Comparison of ENCODE assay signal across 1 cellular context in genomic region chr6:42045538-42046460, GRCh38.
TF ChIP-seq lines count a peak whose summit lies in the region.

No MANE protein-coding gene starts in this region.

TF ChIP-seq in HEK293, 187 proteins besides CTCF, POLR2A, EP300 and RAD21 (continued from another document and continues in another):
- TF ChIP-seq REST (tag by site-specific recombination; IDR thresholded peaks at IDR 0.05), result peak; percentile 45; the same call in 1 of the 2 replicates
- TF ChIP-seq IKZF3 (tag by site-specific recombination; IDR thresholded peaks at IDR 0.05), result peak; percentile 93
- peak; percentile 44; the same call in 1 of the 2 replicates for TF ChIP-seq ZNF394 (tag by site-specific recombination; IDR thresholded peaks at IDR 0.05; ENCODE audit: borderline replicate concordance)
- peak; percentile 72; the same call in 1 of the 2 replicates for TF ChIP-seq ZNF629 (tag by site-specific recombination; IDR thresholded peaks at IDR 0.05)
- TF ChIP-seq ZNF76 (tag by site-specific recombination; IDR thresholded peaks at IDR 0.05; ENCODE audit: borderline replicate concordance, low read depth), result peak; percentile 7; the same call in 1 of the 2 replicates
- TF ChIP-seq, protein P1, sequence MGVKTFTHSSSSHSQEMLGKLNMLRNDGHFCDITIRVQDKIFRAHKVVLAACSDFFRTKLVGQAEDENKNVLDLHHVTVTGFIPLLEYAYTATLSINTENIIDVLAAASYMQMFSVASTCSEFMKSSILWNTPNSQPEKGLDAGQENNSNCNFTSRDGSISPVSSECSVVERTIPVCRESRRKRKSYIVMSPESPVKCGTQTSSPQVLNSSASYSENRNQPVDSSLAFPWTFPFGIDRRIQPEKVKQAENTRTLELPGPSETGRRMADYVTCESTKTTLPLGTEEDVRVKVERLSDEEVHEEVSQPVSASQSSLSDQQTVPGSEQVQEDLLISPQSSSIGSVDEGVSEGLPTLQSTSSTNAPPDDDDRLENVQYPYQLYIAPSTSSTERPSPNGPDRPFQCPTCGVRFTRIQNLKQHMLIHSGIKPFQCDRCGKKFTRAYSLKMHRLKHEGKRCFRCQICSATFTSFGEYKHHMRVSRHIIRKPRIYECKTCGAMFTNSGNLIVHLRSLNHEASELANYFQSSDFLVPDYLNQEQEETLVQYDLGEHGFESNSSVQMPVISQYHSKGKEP (tag by site-specific recombination; IDR thresholded peaks at IDR 0.05), result peak; percentile 84
- TF ChIP-seq, protein P2, sequence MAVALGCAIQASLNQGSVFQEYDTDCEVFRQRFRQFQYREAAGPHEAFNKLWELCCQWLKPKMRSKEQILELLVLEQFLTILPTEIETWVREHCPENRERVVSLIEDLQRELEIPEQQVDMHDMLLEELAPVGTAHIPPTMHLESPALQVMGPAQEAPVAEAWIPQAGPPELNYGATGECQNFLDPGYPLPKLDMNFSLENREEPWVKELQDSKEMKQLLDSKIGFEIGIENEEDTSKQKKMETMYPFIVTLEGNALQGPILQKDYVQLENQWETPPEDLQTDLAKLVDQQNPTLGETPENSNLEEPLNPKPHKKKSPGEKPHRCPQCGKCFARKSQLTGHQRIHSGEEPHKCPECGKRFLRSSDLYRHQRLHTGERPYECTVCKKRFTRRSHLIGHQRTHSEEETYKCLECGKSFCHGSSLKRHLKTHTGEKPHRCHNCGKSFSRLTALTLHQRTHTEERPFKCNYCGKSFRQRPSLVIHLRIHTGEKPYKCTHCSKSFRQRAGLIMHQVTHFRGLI (tag by site-specific recombination; IDR thresholded peaks at IDR 0.05), result peak; percentile 42; the same call in 1 of the 2 replicates
- TF ChIP-seq SP7 (tag by site-specific recombination; IDR thresholded peaks at IDR 0.05), result peak; percentile 89
- no peak for TF ChIP-seq ZNF202 (tag by site-specific recombination; IDR thresholded peaks at IDR 0.05; ENCODE audit: borderline replicate concordance)
- TF ChIP-seq OSR2 (tag by site-specific recombination; IDR thresholded peaks at IDR 0.05), result peak; percentile 73
- no peak for TF ChIP-seq ZNF777 (tag by site-specific recombination; IDR thresholded peaks at IDR 0.05; ENCODE audit: borderline replicate concordance)
- no peak for TF ChIP-seq MEIS1 (CRISPR knock-in tag; IDR thresholded peaks at IDR 0.05; ENCODE audit: borderline replicate concordance)
- no peak for TF ChIP-seq ZNF747 (tag by site-specific recombination; IDR thresholded peaks at IDR 0.05)
- peak; percentile 72 for TF ChIP-seq ZNF335 (tag by site-specific recombination; conservative IDR thresholded peaks at IDR 0.05)
- TF ChIP-seq, protein P3, sequence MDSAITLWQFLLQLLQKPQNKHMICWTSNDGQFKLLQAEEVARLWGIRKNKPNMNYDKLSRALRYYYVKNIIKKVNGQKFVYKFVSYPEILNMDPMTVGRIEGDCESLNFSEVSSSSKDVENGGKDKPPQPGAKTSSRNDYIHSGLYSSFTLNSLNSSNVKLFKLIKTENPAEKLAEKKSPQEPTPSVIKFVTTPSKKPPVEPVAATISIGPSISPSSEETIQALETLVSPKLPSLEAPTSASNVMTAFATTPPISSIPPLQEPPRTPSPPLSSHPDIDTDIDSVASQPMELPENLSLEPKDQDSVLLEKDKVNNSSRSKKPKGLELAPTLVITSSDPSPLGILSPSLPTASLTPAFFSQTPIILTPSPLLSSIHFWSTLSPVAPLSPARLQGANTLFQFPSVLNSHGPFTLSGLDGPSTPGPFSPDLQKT (IDR thresholded peaks at IDR 0.05; ENCODE audit: borderline replicate concordance, low read depth, low read length), result no peak
- TF ChIP-seq, protein P4, sequence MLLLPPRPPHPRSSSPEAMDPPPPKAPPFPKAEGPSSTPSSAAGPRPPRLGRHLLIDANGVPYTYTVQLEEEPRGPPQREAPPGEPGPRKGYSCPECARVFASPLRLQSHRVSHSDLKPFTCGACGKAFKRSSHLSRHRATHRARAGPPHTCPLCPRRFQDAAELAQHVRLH (tag by site-specific recombination; IDR thresholded peaks at IDR 0.05), result 0 out of 2 replicates have a peak, but pooled peaks have one; percentile 15
- TF ChIP-seq ZFHX2 (tag by site-specific recombination; conservative IDR thresholded peaks at IDR 0.05), result peak; percentile 83
- no peak for TF ChIP-seq ZNF549 (tag by site-specific recombination; IDR thresholded peaks at IDR 0.05)
- TF ChIP-seq ZBTB20 (tag by site-specific recombination; IDR thresholded peaks at IDR 0.05), result peak; percentile 69; the same call in 1 of the 2 replicates
- peak; percentile 62 for TF ChIP-seq ZIC2 (tag by site-specific recombination; IDR thresholded peaks at IDR 0.05)
- TF ChIP-seq ZNF792 (tag by site-specific recombination; IDR thresholded peaks at IDR 0.05), result no peak
- TF ChIP-seq, protein P5, sequence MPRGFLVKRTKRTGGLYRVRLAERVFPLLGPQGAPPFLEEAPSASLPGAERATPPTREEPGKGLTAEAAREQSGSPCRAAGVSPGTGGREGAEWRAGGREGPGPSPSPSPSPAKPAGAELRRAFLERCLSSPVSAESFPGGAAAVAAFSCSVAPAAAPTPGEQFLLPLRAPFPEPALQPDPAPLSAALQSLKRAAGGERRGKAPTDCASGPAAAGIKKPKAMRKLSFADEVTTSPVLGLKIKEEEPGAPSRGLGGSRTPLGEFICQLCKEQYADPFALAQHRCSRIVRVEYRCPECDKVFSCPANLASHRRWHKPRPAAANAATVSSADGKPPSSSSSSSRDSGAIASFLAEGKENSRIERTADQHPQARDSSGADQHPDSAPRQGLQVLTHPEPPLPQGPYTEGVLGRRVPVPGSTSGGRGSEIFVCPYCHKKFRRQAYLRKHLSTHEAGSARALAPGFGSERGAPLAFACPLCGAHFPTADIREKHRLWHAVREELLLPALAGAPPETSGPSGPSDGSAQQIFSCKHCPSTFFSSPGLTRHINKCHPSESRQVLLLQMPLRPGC (tag by site-specific recombination; IDR thresholded peaks at IDR 0.05), result no peak
- TF ChIP-seq, protein P6, sequence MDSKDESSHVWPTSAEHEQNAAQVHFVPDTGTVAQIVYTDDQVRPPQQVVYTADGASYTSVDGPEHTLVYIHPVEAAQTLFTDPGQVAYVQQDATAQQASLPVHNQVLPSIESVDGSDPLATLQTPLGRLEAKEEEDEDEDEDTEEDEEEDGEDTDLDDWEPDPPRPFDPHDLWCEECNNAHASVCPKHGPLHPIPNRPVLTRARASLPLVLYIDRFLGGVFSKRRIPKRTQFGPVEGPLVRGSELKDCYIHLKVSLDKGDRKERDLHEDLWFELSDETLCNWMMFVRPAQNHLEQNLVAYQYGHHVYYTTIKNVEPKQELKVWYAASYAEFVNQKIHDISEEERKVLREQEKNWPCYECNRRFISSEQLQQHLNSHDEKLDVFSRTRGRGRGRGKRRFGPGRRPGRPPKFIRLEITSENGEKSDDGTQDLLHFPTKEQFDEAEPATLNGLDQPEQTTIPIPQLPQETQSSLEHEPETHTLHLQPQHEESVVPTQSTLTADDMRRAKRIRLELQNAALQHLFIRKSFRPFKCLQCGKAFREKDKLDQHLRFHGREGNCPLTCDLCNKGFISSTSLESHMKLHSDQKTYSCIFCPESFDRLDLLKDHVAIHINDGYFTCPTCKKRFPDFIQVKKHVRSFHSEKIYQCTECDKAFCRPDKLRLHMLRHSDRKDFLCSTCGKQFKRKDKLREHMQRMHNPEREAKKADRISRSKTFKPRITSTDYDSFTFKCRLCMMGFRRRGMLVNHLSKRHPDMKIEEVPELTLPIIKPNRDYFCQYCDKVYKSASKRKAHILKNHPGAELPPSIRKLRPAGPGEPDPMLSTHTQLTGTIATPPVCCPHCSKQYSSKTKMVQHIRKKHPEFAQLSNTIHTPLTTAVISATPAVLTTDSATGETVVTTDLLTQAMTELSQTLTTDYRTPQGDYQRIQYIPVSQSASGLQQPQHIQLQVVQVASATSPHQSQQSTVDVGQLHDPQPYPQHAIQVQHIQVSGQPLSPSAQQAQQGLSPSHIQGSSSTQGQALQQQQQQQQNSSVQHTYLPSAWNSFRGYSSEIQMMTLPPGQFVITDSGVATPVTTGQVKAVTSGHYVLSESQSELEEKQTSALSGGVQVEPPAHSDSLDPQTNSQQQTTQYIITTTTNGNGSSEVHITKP (tag by site-specific recombination; IDR thresholded peaks at IDR 0.05), result peak; percentile 68
- TF ChIP-seq BCL11B (tag by site-specific recombination; IDR thresholded peaks at IDR 0.05; ENCODE audit: low read depth), result 0 out of 2 replicates have a peak, but pooled peaks have one; percentile 43
- TF ChIP-seq ZNF423 (tag by site-specific recombination; IDR thresholded peaks at IDR 0.05), result 0 out of 2 replicates have a peak, but pooled peaks have one; percentile 30
- TF ChIP-seq, protein P7, sequence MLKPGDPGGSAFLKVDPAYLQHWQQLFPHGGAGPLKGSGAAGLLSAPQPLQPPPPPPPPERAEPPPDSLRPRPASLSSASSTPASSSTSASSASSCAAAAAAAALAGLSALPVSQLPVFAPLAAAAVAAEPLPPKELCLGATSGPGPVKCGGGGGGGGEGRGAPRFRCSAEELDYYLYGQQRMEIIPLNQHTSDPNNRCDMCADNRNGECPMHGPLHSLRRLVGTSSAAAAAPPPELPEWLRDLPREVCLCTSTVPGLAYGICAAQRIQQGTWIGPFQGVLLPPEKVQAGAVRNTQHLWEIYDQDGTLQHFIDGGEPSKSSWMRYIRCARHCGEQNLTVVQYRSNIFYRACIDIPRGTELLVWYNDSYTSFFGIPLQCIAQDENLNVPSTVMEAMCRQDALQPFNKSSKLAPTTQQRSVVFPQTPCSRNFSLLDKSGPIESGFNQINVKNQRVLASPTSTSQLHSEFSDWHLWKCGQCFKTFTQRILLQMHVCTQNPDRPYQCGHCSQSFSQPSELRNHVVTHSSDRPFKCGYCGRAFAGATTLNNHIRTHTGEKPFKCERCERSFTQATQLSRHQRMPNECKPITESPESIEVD (tag by site-specific recombination; IDR thresholded peaks at IDR 0.05), result peak; percentile 90
- TF ChIP-seq GLIS2 (tag by site-specific recombination; IDR thresholded peaks at IDR 0.05), result peak; percentile 86
- peak; percentile 83 for TF ChIP-seq PRDM1 (tag by site-specific recombination; IDR thresholded peaks at IDR 0.05)
- 0 out of 2 replicates have a peak, but pooled peaks have one; percentile 45 for TF ChIP-seq KLF16 (tag by site-specific recombination; IDR thresholded peaks at IDR 0.05)
- peak; percentile 68; the same call in 1 of the 2 replicates for TF ChIP-seq KLF8 (tag by site-specific recombination; IDR thresholded peaks at IDR 0.05)
- TF ChIP-seq, protein P8, sequence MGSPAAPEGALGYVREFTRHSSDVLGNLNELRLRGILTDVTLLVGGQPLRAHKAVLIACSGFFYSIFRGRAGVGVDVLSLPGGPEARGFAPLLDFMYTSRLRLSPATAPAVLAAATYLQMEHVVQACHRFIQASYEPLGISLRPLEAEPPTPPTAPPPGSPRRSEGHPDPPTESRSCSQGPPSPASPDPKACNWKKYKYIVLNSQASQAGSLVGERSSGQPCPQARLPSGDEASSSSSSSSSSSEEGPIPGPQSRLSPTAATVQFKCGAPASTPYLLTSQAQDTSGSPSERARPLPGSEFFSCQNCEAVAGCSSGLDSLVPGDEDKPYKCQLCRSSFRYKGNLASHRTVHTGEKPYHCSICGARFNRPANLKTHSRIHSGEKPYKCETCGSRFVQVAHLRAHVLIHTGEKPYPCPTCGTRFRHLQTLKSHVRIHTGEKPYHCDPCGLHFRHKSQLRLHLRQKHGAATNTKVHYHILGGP (tag by site-specific recombination; IDR thresholded peaks at IDR 0.05), result no peak
- TF ChIP-seq ZNF843 (tag by site-specific recombination; IDR thresholded peaks at IDR 0.05), result peak; percentile 81; the same call in 1 of the 2 replicates
- peak; percentile 68 for TF ChIP-seq GLIS1 (tag by site-specific recombination; IDR thresholded peaks at IDR 0.05)
- TF ChIP-seq ZNF660 (tag by site-specific recombination; IDR thresholded peaks at IDR 0.05), result peak; percentile 83
- 0 out of 2 replicates have a peak, but pooled peaks have one; percentile 43 for TF ChIP-seq ZNF391 (tag by site-specific recombination; IDR thresholded peaks at IDR 0.05; ENCODE audit: borderline replicate concordance, low read depth)
- TF ChIP-seq ZNF596 (tag by site-specific recombination; IDR thresholded peaks at IDR 0.05), result no peak
- peak; percentile 89 for TF ChIP-seq SCRT2 (tag by site-specific recombination; IDR thresholded peaks at IDR 0.05)
- TF ChIP-seq ZNF626 (tag by site-specific recombination; IDR thresholded peaks at IDR 0.05), result no peak
- TF ChIP-seq FEZF1 (tag by site-specific recombination; IDR thresholded peaks at IDR 0.05), result peak; percentile 72
- peak; percentile 56; the same call in 1 of the 2 replicates for TF ChIP-seq SP3 (tag by site-specific recombination; IDR thresholded peaks at IDR 0.05)
- 0 out of 2 replicates have a peak, but pooled peaks have one; percentile 39 for TF ChIP-seq ZBTB17 (tag by site-specific recombination; IDR thresholded peaks at IDR 0.05)
- TF ChIP-seq ZNF600 (tag by site-specific recombination; IDR thresholded peaks at IDR 0.05), result peak; percentile 56
- TF ChIP-seq ZNF140 (tag by site-specific recombination; IDR thresholded peaks at IDR 0.05), result no peak
- TF ChIP-seq ZNF24 (tag by site-specific recombination; IDR thresholded peaks at IDR 0.05), result 0 out of 2 replicates have a peak, but pooled peaks have one; percentile 24
- TF ChIP-seq ZBTB1 (tag by site-specific recombination; IDR thresholded peaks at IDR 0.05), result no peak
